8 cellular contexts compared by ENCODE assay signal in the genomic region with DNA sequence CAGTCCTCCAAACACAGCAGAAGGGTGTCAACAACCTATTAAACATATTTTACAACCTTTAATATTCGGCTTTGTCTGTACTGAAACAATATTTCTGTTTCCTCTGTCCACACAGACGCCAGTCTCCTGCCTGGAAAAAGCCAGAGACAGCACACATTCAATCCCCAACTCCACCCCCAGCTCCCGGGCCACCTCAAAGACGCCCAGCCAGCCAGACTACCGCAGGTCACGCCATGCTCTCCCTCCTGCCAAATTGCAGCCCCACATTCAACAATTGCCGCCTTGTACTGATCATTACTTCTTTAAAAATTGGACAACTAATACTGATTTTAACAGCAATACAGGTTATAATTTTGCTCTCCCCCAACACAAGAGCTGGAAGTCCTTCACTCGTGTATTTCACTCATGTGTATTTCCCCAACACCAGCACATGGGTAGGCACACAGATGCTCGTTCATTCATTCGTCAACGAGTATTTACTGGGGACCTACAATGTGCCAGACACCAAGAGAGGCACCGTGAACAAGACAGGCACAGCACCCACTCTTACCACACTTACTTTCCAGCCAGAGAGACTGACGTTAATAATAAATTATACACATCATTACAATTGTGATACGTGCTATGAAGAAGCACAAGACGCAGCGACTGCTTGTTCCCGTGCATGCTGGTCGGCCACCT. TPM values are rescaled to one million over a fixed set of nuclear protein-coding genes. Genes with fewer than 3 reads are reported as not detected.
DNase-seq lines count a peak whose midpoint lies in the region; ATAC-seq and TF ChIP-seq lines count a peak whose summit lies in the region.

No MANE protein-coding gene starts in this region.

- H3K27me3 ChIP-seq in left ventricle myocardium inferior (ENCODE audit: low read depth) (no peaks in the 10 kb centered on the region), lower lobe of right lung (ENCODE audit: low read depth) (no peaks in the 10 kb centered on the region), tibial artery (no peaks in the 10 kb centered on the region)

- DNase-seq in left ventricle myocardium inferior (no peak), Right ventricle myocardium superior (no peak), lower lobe of right lung (no peak), tibial artery (no peak), glomerular visceral epithelial cell (ENCODE audit: extremely low spot score) (no peak), GOT3 (lab: John Stamatoyannopoulos, UW) (no peak)

- peak overlapping the region; percentile 88 for H3K27ac ChIP-seq in left ventricle myocardium inferior (replicated peaks)
- peak overlapping the region; percentile 74 for H3K27ac ChIP-seq in angular gyrus (ENCODE audit: low read depth, low read length)
- peak overlapping the region; percentile 82 for H3K27ac ChIP-seq in lower lobe of right lung
- peak overlapping the region; percentile 90 to 97 for H3K27ac ChIP-seq in tibial artery

- no peaks in the 10 kb centered on the region for H3K36me3 ChIP-seq in left ventricle myocardium inferior
- H3K36me3 ChIP-seq in lower lobe of right lung = peaks cover 3% of the 10 kb centered on the region
- H3K36me3 ChIP-seq in tibial artery = peaks cover 0 to 11% (median 1%) of the 10 kb centered on the region in 3 donors

- intact Hi-C loops in left ventricle myocardium inferior (cut with micrococcal nuclease) = loop anchor here (10.0 kb wide), 1 partner anchor 93 kb away; the partner anchor contains the start of gene SAAL1
- intact Hi-C loops in Right ventricle myocardium superior (cut with DNase I) = loop anchor here (10.0 kb wide), 1 partner anchor 93 kb away; the partner anchor contains the start of gene SAAL1
- intact Hi-C loops in lower lobe of right lung (cut with DNase I) = no loop called here
- intact Hi-C loops in tibial artery (cut with DNase I; ENCODE audit: low total_unique reads) = loop anchor here (5.0 kb wide), 1 partner anchor 96 kb away; the partner anchor contains the start of gene SAAL1

- peaks cover 6% of the 10 kb centered on the region for H3K9me3 ChIP-seq in left ventricle myocardium inferior (replicated peaks)
- H3K9me3 ChIP-seq in lower lobe of right lung = no peaks in the 10 kb centered on the region
- H3K9me3 ChIP-seq in tibial artery = no peaks in the 10 kb centered on the region

- TF ChIP-seq CTCF in left ventricle myocardium inferior (IDR thresholded peaks at IDR 0.05; ENCODE audit: borderline replicate concordance) (no peak), lower lobe of right lung (IDR thresholded peaks at IDR 0.05) (no peak), tibial artery (IDR thresholded peaks at IDR 0.05) (no peak)

- H3K4me1 ChIP-seq in left ventricle myocardium inferior = peaks cover 22% of the 10 kb centered on the region
- peaks cover 7% of the 10 kb centered on the region for H3K4me1 ChIP-seq in lower lobe of right lung
- H3K4me1 ChIP-seq in tibial artery = peaks cover 0 to 15% (median 8%) of the 10 kb centered on the region in 4 donors

- ATAC-seq in Right ventricle myocardium superior (ENCODE audit: poor library complexity) = no peak
- ATAC-seq in lower lobe of right lung = no peak
- no peak for ATAC-seq in GM19351 (IDR thresholded peaks at IDR 0.05; ENCODE audit: unreplicated experiment)

- H3K4me3 ChIP-seq in left ventricle myocardium inferior (peak overlapping the region; percentile 97), lower lobe of right lung (peak overlapping the region; percentile 85), tibial artery (peak overlapping the region; percentile 78 to 84)

RNA-seq across cellular contexts. Expression of gene SERGEF, which starts 1.1 kb away (rescaled TPM):
- total RNA-seq in left ventricle myocardium inferior (13.1 TPM), Right ventricle myocardium superior (14.7 TPM), lower lobe of right lung (28.4 TPM)

RNA-seq across cellular contexts. Expression of gene TPH1, which starts 34.3 kb away (rescaled TPM):
- not detected for total RNA-seq in left ventricle myocardium inferior
- 0.08 TPM for total RNA-seq in Right ventricle myocardium superior
- total RNA-seq in lower lobe of right lung = 0.18 TPM
